In genomic region chr14:24928501-24928900, GRCh38 we compare ENCODE assay signal across 16 cellular contexts.
"Had no signal": no experiment of that assay in that cellular context is flagged by ENCODE, and none has a peak within 500 bp of the region (broad histone marks: within the 10 kb centered on the region; RNA-seq: fewer than 3 reads in every experiment).

No MANE protein-coding gene starts in this region.

- H3K27ac ChIP-seq: epithelial cell of prostate, gastrocnemius medialis, sigmoid colon, thoracic aorta had no signal

- DNase-seq: activated CD4-positive, alpha-beta T cell treated with anti-CD3 and anti-CD28 coated beads, Interleukin-2, amount 10 ng/mL, durations not matched to agents 7 days and 5 days; activated CD8-positive, alpha-beta memory T cell treated with anti-CD3 and anti-CD28 coated beads, Interleukin-2, amount 50 U/mL, for 48 hours; activated gamma-delta T cell; activated T-cell treated with anti-CD3 and anti-CD28 coated beads, Interleukin-2, amount 50 U/mL, for 72 hours; amniotic stem cell; gastrocnemius medialis; islet precursor cell; left lung; mesenchymal stem cell; nephron progenitor cell; sigmoid colon; T-helper 9 cell had no signal

- ATAC-seq: activated naive CD4-positive, alpha-beta T cell treated with anti-CD3 and anti-CD28 coated beads, Interleukin-2, amount 50 U/mL, for 72 hours; activated T-cell treated with anti-CD3 and anti-CD28 coated beads, Interleukin-2, amount 50 U/mL, for 72 hours; gastrocnemius medialis; left lung; stimulated activated effector memory CD8-positive, alpha-beta T cell treated with anti-CD3 and anti-CD28 coated beads, Interleukin-12 subunit alpha, Interleukin-12 subunit beta, amount 100 ng/mL, for 72 hours had no signal

- H3K27me3 ChIP-seq: gastrocnemius medialis, left lung, sigmoid colon had no signal

- H3K9me3 ChIP-seq: gastrocnemius medialis, left lung, sigmoid colon, thoracic aorta had no signal

- H3K4me3 ChIP-seq: gastrocnemius medialis, left lung, sigmoid colon, thoracic aorta had no signal

- H3K36me3 ChIP-seq: gastrocnemius medialis, left lung, sigmoid colon, thoracic aorta had no signal

- H3K4me1 ChIP-seq: gastrocnemius medialis, left lung had no signal
